26 cellular contexts compared by ENCODE assay signal in the genomic region with DNA sequence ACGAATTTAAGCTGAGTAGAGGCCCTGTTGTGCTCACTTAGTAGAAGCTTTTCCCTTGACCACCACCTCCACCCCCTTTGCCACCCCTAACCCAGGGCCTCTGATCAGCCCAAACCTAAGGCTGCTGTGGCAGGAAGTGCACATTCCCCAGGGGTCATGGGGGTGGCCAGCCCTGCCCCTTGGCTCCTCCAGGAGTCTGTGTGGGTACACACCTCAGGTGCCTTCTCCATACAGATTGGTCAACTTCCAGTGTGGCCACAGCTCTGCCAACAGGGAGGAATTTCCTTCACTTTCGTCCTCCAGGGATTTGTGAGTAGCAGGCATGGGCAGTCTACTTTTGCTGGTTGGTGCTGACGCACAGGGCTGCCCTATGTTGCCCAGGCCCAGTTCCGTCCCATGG.
"Had no signal": no experiment of that assay in that cellular context is flagged by ENCODE, and none has a peak within 500 bp of the region (broad histone marks: within the 10 kb centered on the region; RNA-seq: fewer than 3 reads in every experiment).

No MANE protein-coding gene starts in this region.

- H3K4me1 ChIP-seq: adrenal gland, body of pancreas, foreskin keratinocyte had no signal

- H3K27me3 ChIP-seq: adrenal gland, body of pancreas, esophagus muscularis mucosa, foreskin keratinocyte, gastrocnemius medialis had no signal

- H3K36me3 ChIP-seq: adrenal gland, esophagus muscularis mucosa, gastrocnemius medialis had no signal

- H3K9me3 ChIP-seq: adrenal gland, body of pancreas, esophagus muscularis mucosa, gastrocnemius medialis had no signal

- H3K4me3 ChIP-seq: adrenal gland, body of pancreas, esophagus muscularis mucosa, gastrocnemius medialis had no signal

- H3K27ac ChIP-seq: adrenal gland, body of pancreas, esophagus muscularis mucosa, foreskin keratinocyte, gastrocnemius medialis, VCaP had no signal

- DNase-seq: activated CD4-positive, alpha-beta memory T cell treated with anti-CD3 and anti-CD28 coated beads, Interleukin-2, amount 10 ng/mL, durations not matched to agents 7 days and 5 days; activated CD4-positive, alpha-beta T cell treated with anti-CD3 and anti-CD28 coated beads for 1 hour; activated CD4-positive, alpha-beta T cell treated with anti-CD3 and anti-CD28 coated beads for 4 hours; activated CD4-positive, alpha-beta T cell treated with anti-CD3 and anti-CD28 coated beads, Interleukin-2, amount 10 ng/mL, durations not matched to agents 7 days and 5 days; activated CD4-positive, alpha-beta T cell treated with anti-CD3 and anti-CD28 coated beads, Interleukin-2, amount 50 U/mL, for 4 hours; activated effector memory CD4-positive, alpha-beta T cell treated with anti-CD3 and anti-CD28 coated beads, Interleukin-2, amount 50 U/mL, for 16 hours; activated naive CD4-positive, alpha-beta T cell treated with anti-CD3 and anti-CD28 coated beads for 36 hours; activated naive CD8-positive, alpha-beta T cell treated with anti-CD3 and anti-CD28 coated beads for 36 hours; activated naive CD8-positive, alpha-beta T cell treated with anti-CD3 and anti-CD28 coated beads, Interleukin-2, amount 50 U/mL, for 24 hours; activated T-cell treated with anti-CD3 and anti-CD28 coated beads, Interleukin-2, amount 50 U/mL, for 1 hour; activated T-cell treated with anti-CD3 and anti-CD28 coated beads, Interleukin-2, amount 50 U/mL, for 48 hours; adrenal gland; amygdala; aorta; caudate nucleus; cortex of kidney; effector CD4-positive, alpha-beta T cell; effector memory CD8-positive, alpha-beta T cell; erythroblast; gastrocnemius medialis; glutamatergic neuron; T-helper 9 cell had no signal
